8 cellular contexts compared by ENCODE assay signal in the genomic region with DNA sequence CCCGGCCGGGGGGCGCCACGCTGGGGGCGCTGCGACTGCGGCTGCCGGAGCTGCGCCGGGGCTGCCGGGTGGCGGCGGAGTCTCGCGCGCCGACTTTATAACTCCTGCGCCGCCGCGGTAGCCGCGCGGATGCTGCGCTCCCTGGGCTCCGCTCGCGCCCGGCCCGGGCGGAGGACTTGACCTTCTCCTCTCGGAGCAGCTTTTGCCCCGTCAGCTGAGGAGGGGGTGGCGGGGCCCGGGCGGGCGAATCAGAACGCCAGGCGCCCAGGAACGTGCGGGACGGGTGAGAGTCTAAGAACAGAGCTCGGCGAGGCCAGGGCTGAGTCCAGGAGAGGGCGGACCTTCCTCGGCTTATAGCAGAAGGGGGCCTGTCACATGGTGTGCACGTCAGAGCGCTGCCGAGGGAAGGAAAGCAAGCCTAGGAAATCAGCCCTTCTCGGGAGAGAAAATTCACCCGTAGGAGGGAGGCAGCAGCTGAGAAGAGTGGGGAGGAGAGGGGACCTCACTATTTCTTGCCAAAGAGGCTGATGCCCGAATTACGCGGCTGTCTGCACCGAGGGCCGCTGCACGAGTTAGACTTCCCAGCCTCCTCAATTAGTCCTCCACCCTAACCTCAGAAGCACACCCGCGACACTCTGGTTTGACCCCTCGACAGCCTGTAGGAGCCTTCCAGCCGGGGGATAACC. TPM values are rescaled to one million over a fixed set of nuclear protein-coding genes. Genes with fewer than 3 reads are reported as not detected.
DNase-seq lines count a peak whose midpoint lies in the region; ATAC-seq and TF ChIP-seq lines count a peak whose summit lies in the region.

A gene (minus strand): TSS at position 327 of the 686 bp plus-strand sequence. CDS start 415 bp downstream, outside the sequence.

- H3K36me3 Mint-ChIP-seq in IgD-negative memory B cell: peaks cover 3% of the 10 kb centered on the region

- intact Hi-C loops in Panc1 (cut with micrococcal nuclease; ENCODE audit: unreplicated experiment): no loop called here

- H3K36me3 ChIP-seq in Panc1 (ENCODE audit: control insufficient read depth, insufficient read depth, low read length): peaks cover 8% of the 10 kb centered on the region; the same call in 1 of the 2 replicates

- H3K27ac ChIP-seq in Panc1 (ENCODE audit: low read length): peak within 1 kb of the TSS; percentile 86

- H3K9me3 ChIP-seq in Panc1 (ENCODE audit: control insufficient read depth, insufficient read depth, low read depth, low read length): no peaks in the 10 kb centered on the region

- peak; percentile 91 for ATAC-seq in Panc1

- no TSS peak for BruUV-seq in Panc1 (replicated peaks; lab: Mats Ljungman, UMichigan)

- POLR2A ChIA-PET in Panc1 (lab: Charles Lee): interaction anchor here (0.6 to 0.8 kb wide), 2 partner anchors 21 to 192 kb away, joined by 4 to 18 read pairs; no protein-coding TSS in a partner anchor

- H3K4me3 ChIP-seq in Panc1 (ENCODE audit: low read depth in 2 of 2, low read length in 2 of 2): peak within 1 kb of the TSS; percentile 61 to 83

- peaks cover 0 to 17% (median 4%) of the 10 kb centered on the region in 3 donors for H3K9me3 Mint-ChIP-seq in IgD-negative memory B cell

- H3K4me1 Mint-ChIP-seq in IgD-negative memory B cell: peaks cover 8 to 29% (median 8%) of the 10 kb centered on the region in 3 donors

- peak within 1 kb of the TSS; percentile 87 to 98 (median 96) for H3K4me3 Mint-ChIP-seq in IgD-negative memory B cell

- in situ Hi-C loops in Panc1 (cut with HindIII; ENCODE audit: low pct_unique_long_range_greater_than_20kb, low sequenced_read_pairs): no loop called here

- no peaks in the 10 kb centered on the region for H3K27me3 ChIP-seq in Panc1 (ENCODE audit: control insufficient read depth, insufficient read depth, low read length)

- H3K27me3 Mint-ChIP-seq in IgD-negative memory B cell: peaks cover 59% of the 10 kb centered on the region

- H3K27ac Mint-ChIP-seq in IgD-negative memory B cell: peak within 1 kb of the TSS; percentile 93 to 99 (median 94)

- no peak for TF ChIP-seq CTCF in GM10266 (IDR thresholded peaks at IDR 0.05; ENCODE audit: control insufficient read depth, insufficient read depth, low read depth, missing control alignments)
- TF ChIP-seq CTCF in Panc1 (IDR thresholded peaks at IDR 0.05): 0 out of 2 replicates have a peak, but pooled peaks have one; percentile 20

- DNase-seq in 8988T (peak; percentile 49), GM10266 (ENCODE audit: extremely low spot score) (peak; percentile 63), Panc1 (ENCODE audit: low read depth, low spot score) (peak; percentile 86), astrocyte of the hippocampus (ENCODE audit: low read depth, low spot score) (peak; percentile 96), hypothalamus (lab: John Stamatoyannopoulos, UW) (peak in 41 of 51 donors; percentile 4 to 86 (median 56)), retina (peak; percentile 94), SKM-1 (lab: John Stamatoyannopoulos, UW; ENCODE audit: unreplicated experiment) (no peak)

- H3K4me1 ChIP-seq in Panc1 (ENCODE audit: control insufficient read depth, insufficient read depth, low read length): peaks cover 30% of the 10 kb centered on the region

- CTCF ChIA-PET in Panc1 (lab: Charles Lee): interaction anchor here (1.1 kb wide), 1 partner anchor 232 kb away, joined by 20 read pairs; no protein-coding TSS in a partner anchor

RNA-seq across cellular contexts. Expression of the gene that starts here (rescaled TPM):
- not detected for polyA plus RNA-seq in IgD-negative memory B cell
- 63.3 TPM for total RNA-seq in Panc1 (2021; ENCODE audit: unreplicated experiment)
- 53.3 TPM for polyA plus RNA-seq in Panc1 (2012; ENCODE audit: insufficient read length)
